ENCODE assay signal across 17 cellular contexts in the genomic region with DNA sequence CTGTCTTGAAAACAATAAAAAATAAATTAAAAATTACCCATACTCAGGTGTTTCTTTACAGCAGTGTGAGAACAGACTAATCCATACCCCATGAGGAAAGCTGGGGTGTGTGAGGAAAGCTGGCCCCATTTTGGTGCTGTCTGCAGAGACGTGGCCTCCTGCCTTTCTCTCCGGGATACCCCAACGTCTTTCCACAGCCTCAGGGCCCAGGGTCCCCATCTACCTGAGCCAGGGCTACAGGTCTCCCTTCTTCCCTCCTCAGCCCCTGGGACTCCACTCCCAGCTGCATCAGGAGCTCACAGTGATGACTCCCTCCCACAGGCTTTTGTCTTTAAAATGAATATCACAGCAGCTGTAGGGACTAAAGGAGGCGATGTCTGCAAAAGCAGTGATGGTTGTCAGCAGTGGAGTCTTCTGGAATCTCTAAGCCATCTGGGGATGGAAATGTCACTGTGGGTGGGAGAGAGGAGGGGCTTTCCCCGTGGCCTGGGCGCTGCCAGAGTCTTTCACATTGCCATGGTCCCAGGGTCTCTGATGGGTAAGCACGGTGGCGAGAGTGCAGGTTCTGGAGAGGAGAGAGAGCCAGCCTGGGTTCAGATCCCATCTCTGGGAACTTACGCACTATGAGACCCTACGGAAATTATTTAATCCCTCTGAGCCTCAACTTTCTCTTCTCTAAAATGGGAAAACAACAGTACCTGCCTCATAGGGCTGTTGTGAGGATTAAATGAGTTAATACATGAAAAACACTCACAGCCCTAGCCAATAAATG.
A peak's percentile ranks its signal among the peaks of the same experiment; 100 is the strongest.
DNase-seq lines count a peak whose midpoint lies in the region; ATAC-seq and TF ChIP-seq lines count a peak whose summit lies in the region.
"Had no signal": no experiment of that assay in that cellular context is flagged by ENCODE, and none has a peak within 500 bp of the region (broad histone marks: within the 10 kb centered on the region; RNA-seq: fewer than 3 reads in every experiment).

No MANE protein-coding gene starts in this region.

- no peaks in the 10 kb centered on the region for H3K79me2 ChIP-seq in GM23338 (replicated peaks; ENCODE audit: insufficient read depth)
- no peaks in the 10 kb centered on the region for H3K79me2 ChIP-seq in OCI-LY7 (ENCODE audit: insufficient read depth, low read depth, low read length)

- CTCF ChIA-PET in activated CD4-positive, alpha-beta T cell treated with anti-CD3 and anti-CD28 coated beads for 36 hours (lab: Charles Lee), result interaction anchor here (0.6 kb wide), 2 partner anchors 346 to 537 kb away, joined by 3 read pairs; no protein-coding TSS in a partner anchor
- CTCF ChIA-PET in activated CD8-positive, alpha-beta T cell treated with anti-CD3 and anti-CD28 coated beads for 36 hours (lab: Charles Lee), result interaction anchor here (1.2 kb wide), 1 partner anchor 205 kb away, joined by 3 read pairs; no protein-coding TSS in a partner anchor
- CTCF ChIA-PET in OCI-LY7 (lab: Charles Lee; ENCODE audit: unreplicated experiment), result no interaction called here

- peak; percentile 34 for ATAC-seq in activated CD4-positive, alpha-beta T cell treated with anti-CD3 and anti-CD28 coated beads for 36 hours
- ATAC-seq in GM23338, result peak; percentile 77
- ATAC-seq in activated CD8-positive, alpha-beta T cell treated with anti-CD3 and anti-CD28 coated beads for 36 hours, result peak; percentile 14

- H3K36me3 ChIP-seq in GM23338 (ENCODE audit: insufficient read depth) (no peaks in the 10 kb centered on the region), OCI-LY7 (ENCODE audit: insufficient read depth, low read length) (no peaks in the 10 kb centered on the region)

- no peaks in the 10 kb centered on the region for H3K9me3 ChIP-seq in OCI-LY7 (ENCODE audit: low read length)

- H4K20me1 ChIP-seq in GM23338 (replicated peaks; ENCODE audit: insufficient read depth), result no peaks in the 10 kb centered on the region
- no peaks in the 10 kb centered on the region for H4K20me1 ChIP-seq in OCI-LY7 (ENCODE audit: insufficient read depth, low read length)

- POLR2A ChIA-PET in activated CD4-positive, alpha-beta T cell treated with anti-CD3 and anti-CD28 coated beads for 36 hours (lab: Charles Lee), result no interaction called here
- POLR2A ChIA-PET in activated CD8-positive, alpha-beta T cell treated with anti-CD3 and anti-CD28 coated beads for 36 hours (lab: Charles Lee), result interaction anchor here (0.6 to 0.7 kb wide), 2 partner anchors 9 to 631 kb away, joined by 3 read pairs; a partner anchor contains a TSS
- POLR2A ChIA-PET in OCI-LY7 (lab: Charles Lee), result interaction anchor here (0.5 kb wide), 1 partner anchor 541 kb away, joined by 3 read pairs; no protein-coding TSS in a partner anchor

- TF ChIP-seq CTCF in GM23338 (conservative IDR thresholded peaks at IDR 0.05; ENCODE audit: low read depth in 2 of 2) (0 out of 4 replicates have a peak, but pooled peaks of 1 of the 2 experiments have one; percentile 4), OCI-LY7 (conservative IDR thresholded peaks at IDR 0.05; ENCODE audit: low read length) (no peak)
- no peak for TF ChIP-seq CTCF in activated CD8-positive, alpha-beta T cell treated with anti-CD3 and anti-CD28 coated beads for 36 hours (IDR thresholded peaks at IDR 0.05)

- no peaks in the 10 kb centered on the region for H3K9me3 Mint-ChIP-seq in activated CD4-positive, alpha-beta T cell treated with anti-CD3 and anti-CD28 coated beads for 36 hours (ENCODE audit: low read depth)
- H3K9me3 Mint-ChIP-seq in GM23338, result peaks cover 3% of the 10 kb centered on the region; the same call in 2 of the 3 replicates
- no peaks in the 10 kb centered on the region for H3K9me3 Mint-ChIP-seq in activated CD8-positive, alpha-beta T cell treated with anti-CD3 and anti-CD28 coated beads for 36 hours

- H3K9me2 ChIP-seq in GM23338 (ENCODE audit: insufficient read depth) (0 out of 2 replicates have a peak, but pooled peaks cover 2% of the 10 kb centered on the region), OCI-LY7 (ENCODE audit: insufficient read depth, low read length) (no peaks in the 10 kb centered on the region)

- H3K4me1 ChIP-seq in GM23338 (ENCODE audit: insufficient read depth) (peaks cover 6% of the 10 kb centered on the region; the same call in 1 of the 2 replicates), OCI-LY7 (ENCODE audit: insufficient read depth, low read length, poor library complexity, severe bottlenecking) (peaks cover 5% of the 10 kb centered on the region)

- no TSS peak for BruUV-seq in OCI-LY7 (replicated peaks; lab: Mats Ljungman, UMichigan)

- H3K36me3 Mint-ChIP-seq in activated CD4-positive, alpha-beta T cell treated with anti-CD3 and anti-CD28 coated beads for 36 hours (ENCODE audit: low read depth), result no peaks in the 10 kb centered on the region
- H3K36me3 Mint-ChIP-seq in GM23338 (ENCODE audit: low read depth), result no peaks in the 10 kb centered on the region
- no peaks in the 10 kb centered on the region for H3K36me3 Mint-ChIP-seq in activated CD8-positive, alpha-beta T cell treated with anti-CD3 and anti-CD28 coated beads for 36 hours (ENCODE audit: low read depth)
- H3K36me3 Mint-ChIP-seq: CD4-positive, alpha-beta memory T cell had no signal

- 0 out of 2 replicates have a peak overlapping the region, but pooled peaks have one; percentile 20 for H2AFZ ChIP-seq in GM23338
- H2AFZ ChIP-seq in OCI-LY7 (ENCODE audit: low read length), result no peak overlapping the region
- H2AFZ ChIP-seq: GM23248, PC-9 had no signal

- H3K27ac ChIP-seq in GM23338 (ENCODE audit: low read depth), result no peak overlapping the region
- H3K27ac ChIP-seq in OCI-LY7 (ENCODE audit: low read depth, low read length, poor library complexity, severe bottlenecking), result no peak overlapping the region
- H3K27ac ChIP-seq: GM23248, PC-9 had no signal

- no peaks in the 10 kb centered on the region for H3K27me3 Mint-ChIP-seq in activated CD4-positive, alpha-beta T cell treated with anti-CD3 and anti-CD28 coated beads for 36 hours
- peaks cover 7% of the 10 kb centered on the region for H3K27me3 Mint-ChIP-seq in GM23338 (ENCODE audit: insufficient read depth, low read depth, poor library complexity)
- peaks cover 1% of the 10 kb centered on the region for H3K27me3 Mint-ChIP-seq in activated CD8-positive, alpha-beta T cell treated with anti-CD3 and anti-CD28 coated beads for 36 hours
- H3K27me3 Mint-ChIP-seq: CD4-positive, alpha-beta memory T cell had no signal

- H3K4me1 Mint-ChIP-seq in activated CD4-positive, alpha-beta T cell treated with anti-CD3 and anti-CD28 coated beads for 36 hours, result peaks cover 18% of the 10 kb centered on the region
- H3K4me1 Mint-ChIP-seq in GM23338, result peaks cover 9% of the 10 kb centered on the region
- peaks cover 24% of the 10 kb centered on the region for H3K4me1 Mint-ChIP-seq in activated CD8-positive, alpha-beta T cell treated with anti-CD3 and anti-CD28 coated beads for 36 hours (ENCODE audit: low read depth)

- H3K4me3 ChIP-seq in GM23338 (no peak overlapping the region), OCI-LY7 (ENCODE audit: low read depth, low read length, poor library complexity, severe bottlenecking) (no peak overlapping the region)
- H3K4me3 ChIP-seq: GM23248, PC-9 had no signal

- DNase-seq in activated CD4-positive, alpha-beta T cell treated with anti-CD3 and anti-CD28 coated beads for 36 hours, result no peak
- no peak for DNase-seq in activated CD4-positive, alpha-beta T cell treated with anti-CD3 and anti-CD28 coated beads for 48 hours
- DNase-seq in GM23338 (ENCODE audit: low spot score) (peak; percentile 31), iPS-NIHi11 (ENCODE audit: low spot score) (peak; percentile 48), OCI-LY7 (ENCODE audit: low spot score) (no peak), COLO668 (lab: John Stamatoyannopoulos, UW; ENCODE audit: unreplicated experiment) (no peak), HK-2 (ENCODE audit: unreplicated experiment) (no peak)
- DNase-seq in activated CD8-positive, alpha-beta T cell treated with anti-CD3 and anti-CD28 coated beads for 36 hours, result no peak
- DNase-seq: CD4-positive, alpha-beta memory T cell; DMS79 treated with DMSO at 0.1 percent for 48 hours; GM23248; HFFc6; KBM-7; NCI-H1436; NCI-H2081; NCI-H748 treated with DMSO at 0.1 percent for 48 hours; PC-9 had no signal

- peak overlapping the region; percentile 78 for H3K27ac Mint-ChIP-seq in activated CD4-positive, alpha-beta T cell treated with anti-CD3 and anti-CD28 coated beads for 36 hours
- H3K27ac Mint-ChIP-seq in GM23338, result no peak overlapping the region
- peak overlapping the region; percentile 30 for H3K27ac Mint-ChIP-seq in activated CD8-positive, alpha-beta T cell treated with anti-CD3 and anti-CD28 coated beads for 36 hours
- H3K27ac Mint-ChIP-seq: HFFc6 had no signal

- H3K27me3 ChIP-seq in GM23338 (ENCODE audit: insufficient read depth), result no peaks in the 10 kb centered on the region

- H3K4me2 ChIP-seq in GM23338, result no peak overlapping the region
- H3K4me2 ChIP-seq in OCI-LY7 (ENCODE audit: low read length), result no peak overlapping the region
- H3K4me2 ChIP-seq: PC-9 had no signal

- no peaks in the 10 kb centered on the region for H3F3A ChIP-seq in GM23338 (replicated peaks; ENCODE audit: low read depth)

- H3K4me3 Mint-ChIP-seq in activated CD4-positive, alpha-beta T cell treated with anti-CD3 and anti-CD28 coated beads for 36 hours, result no peak overlapping the region
- no peak overlapping the region for H3K4me3 Mint-ChIP-seq in GM23338
- no peak overlapping the region for H3K4me3 Mint-ChIP-seq in activated CD8-positive, alpha-beta T cell treated with anti-CD3 and anti-CD28 coated beads for 36 hours
- H3K4me3 Mint-ChIP-seq: CD4-positive, alpha-beta memory T cell; HFFc6 had no signal

- intact Hi-C loops in activated CD4-positive, alpha-beta T cell treated with anti-CD3 and anti-CD28 coated beads for 36 hours (cut with DNase I, micrococcal nuclease), result no loop called here
- intact Hi-C loops in activated CD8-positive, alpha-beta T cell treated with anti-CD3 and anti-CD28 coated beads for 36 hours (cut with micrococcal nuclease), result no loop called here
- intact Hi-C loops in OCI-LY7 (cut with micrococcal nuclease; ENCODE audit: unreplicated experiment), result no loop called here

TF ChIP-seq in GM23338, 12 proteins besides CTCF, POLR2A, EP300 and RAD21:
- TF ChIP-seq POLR2AphosphoS5 (IDR thresholded peaks at IDR 0.05; ENCODE audit: low read depth), result no peak
- no peak for TF ChIP-seq NANOG (IDR thresholded peaks at IDR 0.05; ENCODE audit: borderline replicate concordance)

Comparison
In these comparisons a context has a peak if more than half of its experiments do, and no peak if none do; other contexts are left out.
1. ATAC-seq: peak in every context shown above with its lines; median percentile 77 in GM23338; 34 in activated CD4-positive, alpha-beta T cell treated with anti-CD3 and anti-CD28 coated beads for 36 hours; 14 in activated CD8-positive, alpha-beta T cell treated with anti-CD3 and anti-CD28 coated beads for 36 hours.
2. DNase-seq: peak in GM23338 (single experiment) and iPS-NIHi11 (single experiment); none in activated CD4-positive, alpha-beta T cell treated with anti-CD3 and anti-CD28 coated beads for 36 hours (single experiment), activated CD4-positive, alpha-beta T cell treated with anti-CD3 and anti-CD28 coated beads for 48 hours (single experiment), activated CD8-positive, alpha-beta T cell treated with anti-CD3 and anti-CD28 coated beads for 36 hours (single experiment), OCI-LY7 (single experiment), COLO668 (single experiment) and HK-2 (single experiment).